1 cellular context compared by ENCODE assay signal in genomic region chr10:129531969-129532660, GRCh38.
TF ChIP-seq lines count a peak whose summit lies in the region.

No MANE protein-coding gene starts in this region.

TF ChIP-seq in HCT116, 20 proteins besides CTCF, POLR2A, EP300 and RAD21 (continued from another document):
- TF ChIP-seq REST (IDR thresholded peaks at IDR 0.05; ENCODE audit: low read depth) (no peak), SRF (IDR thresholded peaks at IDR 0.05; ENCODE audit: low read depth) (no peak), ZBTB33 (IDR thresholded peaks at IDR 0.05; ENCODE audit: extremely low read depth, insufficient replicate concordance, low read length) (no peak), MAX (IDR thresholded peaks at IDR 0.05) (no peak), JUND (IDR thresholded peaks at IDR 0.05) (no peak), SIN3A (IDR thresholded peaks at IDR 0.05; ENCODE audit: low read depth) (no peak)
